ENCODE assay signal across 24 cellular contexts in genomic region chr19:4570916-4571304, GRCh38. TPM values are rescaled to one million over a fixed set of nuclear protein-coding genes. Genes with fewer than 3 reads are reported as not detected.
"Had no signal": no experiment of that assay in that cellular context is flagged by ENCODE, and none has a peak within 500 bp of the region (broad histone marks: within the 10 kb centered on the region; RNA-seq: fewer than 3 reads in every experiment).

No MANE protein-coding gene starts in this region.

- H3K4me3 ChIP-seq: MG63 had no signal

- H3K27me3 ChIP-seq: MG63 had no signal

- H3K9me3 ChIP-seq: MG63, SK-N-SH had no signal

- DNase-seq: Karpas-422, KG1, MG63, NCI-H1092, NCI-H1105 treated with DMSO at 0.1 percent for 48 hours, NCI-H1417 treated with DMSO at 0.1 percent for 48 hours, NCI-H146, NCI-H1694 treated with DMSO at 0.1 percent for 48 hours, NCI-H1930, NCI-H2081, NCI-H2107, NCI-H2227 treated with DMSO at 0.1 percent for 48 hours, NCI-H524 treated with DMSO at 0.1 percent for 48 hours, NCI-H69, NCI-H774, Right ventricle myocardium superior, RPMI8226, SIG-M5, SK-N-SH, SW 1271 had no signal

- FAIRE-seq: RCC 7860 had no signal

- H3K9ac ChIP-seq: SK-N-SH had no signal

- H3K36me3 ChIP-seq: MG63 had no signal

- H3K4me2 ChIP-seq: SK-N-SH had no signal

RNA-seq across cellular contexts. Expression of gene LRG1, which starts 31.1 kb away (rescaled TPM):
- total RNA-seq: HT1080 had no signal

RNA-seq across cellular contexts. Expression of gene PLIN5, which starts 35.9 kb away (rescaled TPM):
- total RNA-seq: HT1080, NCI-H460, SK-MEL-5 had no signal
